In genomic region chr4:38090450-38091246, GRCh38 we compare ENCODE assay signal across 20 cellular contexts.
DNase-seq lines count a peak whose midpoint lies in the region; ATAC-seq and TF ChIP-seq lines count a peak whose summit lies in the region.
"Had no signal": no experiment of that assay in that cellular context is flagged by ENCODE, and none has a peak within 500 bp of the region (broad histone marks: within the 10 kb centered on the region; RNA-seq: fewer than 3 reads in every experiment).

No MANE protein-coding gene starts in this region.

- H3K79me2 ChIP-seq in GM23338 (replicated peaks; ENCODE audit: insufficient read depth), result no peaks in the 10 kb centered on the region

- intact Hi-C loops in Right ventricle myocardium inferior (cut with DNase I) (no loop called here), spleen (cut with DNase I; ENCODE audit: low total_unique reads) (no loop called here)

- H3K27ac Mint-ChIP-seq in GM23338, result no peak overlapping the region

- no peaks in the 10 kb centered on the region for H3K9me2 ChIP-seq in GM23338 (ENCODE audit: insufficient read depth)
- H3K9me2 ChIP-seq: SK-N-SH had no signal

- H3K27ac ChIP-seq in cardiac muscle cell (peak overlapping the region; percentile 59), RWPE2 (ENCODE audit: poor library complexity, severe bottlenecking) (peak overlapping the region; percentile 45), spleen (no peak overlapping the region), GM23338 (ENCODE audit: low read depth) (no peak overlapping the region)
- H3K27ac ChIP-seq: left ventricle myocardium inferior had no signal

- peaks cover 60% of the 10 kb centered on the region for H3K4me1 Mint-ChIP-seq in GM23338

- peaks cover 5% of the 10 kb centered on the region; the same call in 2 of the 3 replicates for H3K9me3 Mint-ChIP-seq in GM23338

- H3K36me3 Mint-ChIP-seq in GM23338 (ENCODE audit: low read depth), result peaks cover 24% of the 10 kb centered on the region

- no peak overlapping the region for H3K4me3 ChIP-seq in cardiac muscle cell
- H3K4me3 ChIP-seq in RWPE2 (ENCODE audit: severe bottlenecking), result no peak overlapping the region
- no peak overlapping the region for H3K4me3 ChIP-seq in fibroblast of villous mesenchyme (ENCODE audit: low read depth, low read length)
- no peak overlapping the region for H3K4me3 ChIP-seq in spleen
- no peak overlapping the region for H3K4me3 ChIP-seq in GM23338
- H3K4me3 ChIP-seq: heart right ventricle, left ventricle myocardium inferior, stomach had no signal

- no peak overlapping the region for H3K4me2 ChIP-seq in GM23338
- H3K4me2 ChIP-seq: SK-N-SH had no signal

- H4K20me1 ChIP-seq in GM23338 (replicated peaks; ENCODE audit: insufficient read depth), result no peaks in the 10 kb centered on the region

- ATAC-seq in Right ventricle myocardium inferior, result no peak
- ATAC-seq in RWPE2 (ENCODE audit: low read depth), result no peak
- no peak for ATAC-seq in GM23338
- no peak for ATAC-seq in GM18868 (IDR thresholded peaks at IDR 0.05; ENCODE audit: unreplicated experiment)
- ATAC-seq: HCT116, heart right ventricle had no signal

- H3F3A ChIP-seq in GM23338 (replicated peaks; ENCODE audit: low read depth), result no peaks in the 10 kb centered on the region

- H3K9me3 ChIP-seq in cardiac muscle cell (ENCODE audit: low read depth) (no peaks in the 10 kb centered on the region), RWPE2 (ENCODE audit: severe bottlenecking) (no peaks in the 10 kb centered on the region), spleen (no peaks in the 10 kb centered on the region)
- H3K9me3 ChIP-seq: heart right ventricle, left ventricle myocardium inferior, SK-N-SH, stomach had no signal

- peaks cover 37% of the 10 kb centered on the region for H3K4me1 ChIP-seq in cardiac muscle cell (ENCODE audit: low read depth)
- H3K4me1 ChIP-seq in RWPE2 (ENCODE audit: insufficient read depth, poor library complexity, severe bottlenecking), result peaks cover 11% of the 10 kb centered on the region
- peaks cover 0 to 10% (median 5%) of the 10 kb centered on the region in 6 donors for H3K4me1 ChIP-seq in spleen
- peaks cover 32% of the 10 kb centered on the region for H3K4me1 ChIP-seq in GM23338 (ENCODE audit: insufficient read depth)

- no peak for TF ChIP-seq POLR2A in spleen (IDR thresholded peaks at IDR 0.05)

- 84 to 88% (median 86%) methylated on average over 7 of the region's 7 CpGs for WGBS in spleen, 5 donors

- no peaks in the 10 kb centered on the region for H3K36me3 ChIP-seq in cardiac muscle cell
- H3K36me3 ChIP-seq in RWPE2 (ENCODE audit: low read depth), result no peaks in the 10 kb centered on the region
- peaks cover 0 to 93% (median 23%) of the 10 kb centered on the region in 6 donors for H3K36me3 ChIP-seq in spleen
- no peaks in the 10 kb centered on the region; the same call in 1 of the 2 replicates for H3K36me3 ChIP-seq in GM23338 (ENCODE audit: insufficient read depth)

- no peaks in the 10 kb centered on the region for H3K27me3 ChIP-seq in cardiac muscle cell
- no peaks in the 10 kb centered on the region for H3K27me3 ChIP-seq in RWPE2 (ENCODE audit: insufficient read depth, poor library complexity, severe bottlenecking)
- no peaks in the 10 kb centered on the region for H3K27me3 ChIP-seq in spleen (replicated peaks in 1 of 7)
- no peaks in the 10 kb centered on the region for H3K27me3 ChIP-seq in GM23338 (ENCODE audit: insufficient read depth)
- H3K27me3 ChIP-seq: heart right ventricle, stomach had no signal

- H3K27me3 Mint-ChIP-seq in GM23338 (ENCODE audit: insufficient read depth, low read depth, poor library complexity), result peaks cover 13% of the 10 kb centered on the region
- H3K27me3 Mint-ChIP-seq: progenitor cell of endocrine pancreas had no signal

- H3K4me3 Mint-ChIP-seq in GM23338, result no peak overlapping the region
- H3K4me3 Mint-ChIP-seq: neural crest cell had no signal

- no peak for DNase-seq in cardiac muscle cell (ENCODE audit: low read depth in 1 of 2, low spot score in 1 of 2)
- no peak for DNase-seq in Right ventricle myocardium inferior (ENCODE audit: missing footprints)
- DNase-seq in RWPE2 (ENCODE audit: low spot score), result no peak
- peak; percentile 86 for DNase-seq in fibroblast of villous mesenchyme (ENCODE audit: low read depth)
- no peak for DNase-seq in spleen
- DNase-seq in GM23338 (ENCODE audit: low spot score), result no peak
- DNase-seq: activated CD4-positive, alpha-beta T cell treated with anti-CD3 and anti-CD28 coated beads for 4 hours; central memory CD4-positive, alpha-beta T cell; heart right ventricle; left ventricle myocardium inferior; NCI-H1105; NCI-H2081; NCI-H446 treated with DMSO at 0.1 percent for 48 hours; SK-N-SH; stimulated activated CD4-positive, alpha-beta T cell treated with anti-CD3 and anti-CD28 coated beads, Interleukin-2, amount 100 ng/mL, for 24 hours; stomach had no signal

- no peak overlapping the region for H2AFZ ChIP-seq in GM23338

- TF ChIP-seq CTCF in cardiac muscle cell (IDR thresholded peaks at IDR 0.05; ENCODE audit: low read depth, low read length) (no peak), RWPE2 (IDR thresholded peaks at IDR 0.05; ENCODE audit: poor library complexity, severe bottlenecking) (no peak), fibroblast of villous mesenchyme (IDR thresholded peaks at IDR 0.05; ENCODE audit: insufficient read depth, low read depth, low read length) (no peak), spleen (IDR thresholded peaks at IDR 0.05 in 8 of 11, conservative IDR thresholded peaks at IDR 0.05 in 3 of 11) (no peak), GM23338 (conservative IDR thresholded peaks at IDR 0.05; ENCODE audit: low read depth in 2 of 2) (no peak)

TF ChIP-seq in GM23338, 12 proteins besides CTCF, POLR2A, EP300 and RAD21 (continues in another document):
- TF ChIP-seq NANOG (IDR thresholded peaks at IDR 0.05; ENCODE audit: borderline replicate concordance), result no peak
- TF ChIP-seq EZH2 (IDR thresholded peaks at IDR 0.05; ENCODE audit: low read depth, unreplicated experiment), result no peak
- TF ChIP-seq CREB1 (CRISPR knock-in tag; IDR thresholded peaks at IDR 0.05; ENCODE audit: low read depth), result no peak
- no peak for TF ChIP-seq ZNF331 (CRISPR knock-in tag; IDR thresholded peaks at IDR 0.05; ENCODE audit: low read depth)
- no peak for TF ChIP-seq POLR2AphosphoS5 (IDR thresholded peaks at IDR 0.05; ENCODE audit: low read depth)
- TF ChIP-seq, protein P1, sequence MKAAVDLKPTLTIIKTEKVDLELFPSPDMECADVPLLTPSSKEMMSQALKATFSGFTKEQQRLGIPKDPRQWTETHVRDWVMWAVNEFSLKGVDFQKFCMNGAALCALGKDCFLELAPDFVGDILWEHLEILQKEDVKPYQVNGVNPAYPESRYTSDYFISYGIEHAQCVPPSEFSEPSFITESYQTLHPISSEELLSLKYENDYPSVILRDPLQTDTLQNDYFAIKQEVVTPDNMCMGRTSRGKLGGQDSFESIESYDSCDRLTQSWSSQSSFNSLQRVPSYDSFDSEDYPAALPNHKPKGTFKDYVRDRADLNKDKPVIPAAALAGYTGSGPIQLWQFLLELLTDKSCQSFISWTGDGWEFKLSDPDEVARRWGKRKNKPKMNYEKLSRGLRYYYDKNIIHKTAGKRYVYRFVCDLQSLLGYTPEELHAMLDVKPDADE (IDR thresholded peaks at IDR 0.05), result no peak

Comparison
In these comparisons a context has a peak if more than half of its experiments do, and no peak if none do; other contexts are left out.
1. H3K27ac ChIP-seq: peak in cardiac muscle cell (single experiment) and RWPE2 (single experiment); none in spleen (0 of 8) and GM23338 (single experiment).